In genomic region chr13:40653558-40654318, GRCh38 we compare ENCODE assay signal across 10 cellular contexts. TPM values are rescaled to one million over a fixed set of nuclear protein-coding genes. Genes with fewer than 3 reads are reported as not detected.
DNase-seq lines count a peak whose midpoint lies in the region; ATAC-seq, FAIRE-seq and TF ChIP-seq lines count a peak whose summit lies in the region.
"Had no signal": no experiment of that assay in that cellular context is flagged by ENCODE, and none has a peak within 500 bp of the region (broad histone marks: within the 10 kb centered on the region; RNA-seq: fewer than 3 reads in every experiment).

No MANE protein-coding gene starts in this region.

- FAIRE-seq in small intestine (lab: Jason Lieb, UNC): no peak
- FAIRE-seq: islet of Langerhans had no signal

- H3K27ac Mint-ChIP-seq in CD8-positive, alpha-beta memory T cell: peak overlapping the region; percentile 55 to 94 (median 76)
- H3K27ac Mint-ChIP-seq in activated T-helper 17 cell treated with anti-CD3 and anti-CD28 coated beads, Interleukin-2, amount 50 U/mL, for 72 hours: peak overlapping the region; percentile 96
- H3K27ac Mint-ChIP-seq in mesothelial cell of epicardium: peak overlapping the region; percentile 27

- peaks cover 0 to 10% (median 5%) of the 10 kb centered on the region in 3 donors for H3K36me3 Mint-ChIP-seq in CD8-positive, alpha-beta memory T cell
- peaks cover 39% of the 10 kb centered on the region for H3K36me3 Mint-ChIP-seq in activated T-helper 17 cell treated with anti-CD3 and anti-CD28 coated beads, Interleukin-2, amount 50 U/mL, for 72 hours (ENCODE audit: low read depth)
- H3K36me3 Mint-ChIP-seq in mesothelial cell of epicardium: peaks cover 4% of the 10 kb centered on the region

- CTCF ChIA-PET in CD8-positive, alpha-beta memory T cell (lab: Charles Lee): interaction anchor here (0.9 kb wide), 1 partner anchor 12 kb away, joined by 3 read pairs; no protein-coding TSS in a partner anchor

- H3K4me3 ChIP-seq in CD8-positive, alpha-beta memory T cell (ENCODE audit: low read length): no peak overlapping the region
- H3K4me3 ChIP-seq in small intestine (ENCODE audit: low read depth in 1 of 2, low read length in 2 of 2): no peak overlapping the region
- H3K4me3 ChIP-seq: thoracic aorta had no signal

- DNase-seq in CD8-positive, alpha-beta memory T cell: peak in 1 of 5 donors; percentile 26
- peak; percentile 17 for DNase-seq in KG1 (lab: John Stamatoyannopoulos, UW)
- no peak for DNase-seq in mesothelial cell of epicardium (ENCODE audit: low spot score in 2 of 2, unreplicated experiment in 2 of 2)
- no peak for DNase-seq in NCI-H774 (lab: John Stamatoyannopoulos, UW)
- no peak for DNase-seq in NCI-H345 treated with DMSO at 0.1 percent for 48 hours (lab: John Stamatoyannopoulos, UW; ENCODE audit: unreplicated experiment)
- DNase-seq in small intestine: no peak

- H3K9me3 Mint-ChIP-seq in CD8-positive, alpha-beta memory T cell: no peaks in the 10 kb centered on the region
- peaks cover 4% of the 10 kb centered on the region for H3K9me3 Mint-ChIP-seq in activated T-helper 17 cell treated with anti-CD3 and anti-CD28 coated beads, Interleukin-2, amount 50 U/mL, for 72 hours
- H3K9me3 Mint-ChIP-seq in mesothelial cell of epicardium: peaks cover 11% of the 10 kb centered on the region

- no peak for TF ChIP-seq CTCF in mesothelial cell of epicardium (IDR thresholded peaks at IDR 0.05; ENCODE audit: unreplicated experiment)

- H3K36me3 ChIP-seq in CD8-positive, alpha-beta memory T cell (ENCODE audit: insufficient read depth, low read length): no peaks in the 10 kb centered on the region
- no peaks in the 10 kb centered on the region for H3K36me3 ChIP-seq in small intestine (ENCODE audit: control insufficient read depth in 2 of 2, insufficient read depth in 2 of 2, low read length in 2 of 2)
- H3K36me3 ChIP-seq: thoracic aorta had no signal

- H3K27ac ChIP-seq in CD8-positive, alpha-beta memory T cell (ENCODE audit: low read depth, low read length): no peak overlapping the region
- no peak overlapping the region for H3K27ac ChIP-seq in small intestine (ENCODE audit: low read depth in 1 of 2, low read length in 1 of 2)
- H3K27ac ChIP-seq: thoracic aorta had no signal

- POLR2A ChIA-PET in CD8-positive, alpha-beta memory T cell (lab: Charles Lee): interaction anchor here (0.6 to 1.3 kb wide), 4 partner anchors 10 to 356 kb away, joined by 3 to 4 read pairs (median 4); no protein-coding TSS in a partner anchor

- WGBS in small intestine, 3 donors: 42 to 45% (median 45%) methylated on average over 3 of the region's 3 CpGs

- peaks cover 80 to 99% (median 99%) of the 10 kb centered on the region in 3 donors for H3K4me1 Mint-ChIP-seq in CD8-positive, alpha-beta memory T cell
- H3K4me1 Mint-ChIP-seq in activated T-helper 17 cell treated with anti-CD3 and anti-CD28 coated beads, Interleukin-2, amount 50 U/mL, for 72 hours: peaks cover 66% of the 10 kb centered on the region
- peaks cover 57% of the 10 kb centered on the region for H3K4me1 Mint-ChIP-seq in mesothelial cell of epicardium

- H3K27me3 ChIP-seq in CD8-positive, alpha-beta memory T cell (ENCODE audit: insufficient read depth, low read length, poor library complexity, severe bottlenecking): no peaks in the 10 kb centered on the region
- no peaks in the 10 kb centered on the region for H3K27me3 ChIP-seq in small intestine (ENCODE audit: control insufficient read depth in 2 of 2, insufficient read depth in 2 of 2, low read length in 2 of 2)

- H3K4me3 Mint-ChIP-seq in CD8-positive, alpha-beta memory T cell: peak overlapping the region; percentile 34 to 77 (median 74)
- H3K4me3 Mint-ChIP-seq in activated T-helper 17 cell treated with anti-CD3 and anti-CD28 coated beads, Interleukin-2, amount 50 U/mL, for 72 hours: peak overlapping the region; percentile 88
- no peak overlapping the region for H3K4me3 Mint-ChIP-seq in mesothelial cell of epicardium

- no peaks in the 10 kb centered on the region for H3K27me3 Mint-ChIP-seq in CD8-positive, alpha-beta memory T cell
- no peaks in the 10 kb centered on the region for H3K27me3 Mint-ChIP-seq in activated T-helper 17 cell treated with anti-CD3 and anti-CD28 coated beads, Interleukin-2, amount 50 U/mL, for 72 hours
- no peaks in the 10 kb centered on the region for H3K27me3 Mint-ChIP-seq in mesothelial cell of epicardium (ENCODE audit: low read depth)

- no peaks in the 10 kb centered on the region for H3K9me3 ChIP-seq in CD8-positive, alpha-beta memory T cell (ENCODE audit: low read length)
- no peaks in the 10 kb centered on the region for H3K9me3 ChIP-seq in small intestine (ENCODE audit: control insufficient read depth, low read depth)
- H3K9me3 ChIP-seq: thoracic aorta had no signal

- peak; percentile 83 for ATAC-seq in activated T-helper 17 cell treated with anti-CD3 and anti-CD28 coated beads, Interleukin-2, amount 50 U/mL, for 72 hours (replicated peaks)
- no peak for ATAC-seq in HG03354 (IDR thresholded peaks at IDR 0.05; ENCODE audit: poor library complexity, severe bottlenecking, unreplicated experiment)

- peaks cover 85% of the 10 kb centered on the region for H3K4me1 ChIP-seq in CD8-positive, alpha-beta memory T cell (ENCODE audit: insufficient read depth, low read length)
- H3K4me1 ChIP-seq in small intestine (ENCODE audit: control insufficient read depth in 2 of 2, insufficient read depth in 1 of 2, low read depth in 1 of 2, low read length in 1 of 2): peaks cover 2 to 25% of the 10 kb centered on the region in 2 donors

RNA-seq across cellular contexts. Expression of gene FOXO1, which starts 12.7 kb away (rescaled TPM):
- 10 to 100 TPM; 32.6 to 32.9 TPM for total RNA-seq in CD8-positive, alpha-beta memory T cell
- 56.2 TPM for polyA plus RNA-seq in CD8-positive, alpha-beta memory T cell
- total RNA-seq in activated T-helper 17 cell treated with anti-CD3 and anti-CD28 coated beads, Interleukin-2, amount 50 U/mL, for 72 hours: 10 to 100 TPM; 32.0 to 48.9 TPM
- 31.7 to 33.7 TPM (median 32.7 TPM) in 3 replicates for total RNA-seq in mesothelial cell of epicardium
- polyA plus RNA-seq in small intestine: 1 to 10 TPM; 4.0 to 9.0 (median 5.1) TPM

Comparison
In these comparisons a context has a peak if more than half of its experiments do, and no peak if none do; other contexts are left out.
1. H3K27ac Mint-ChIP-seq: peak in every context shown above with its lines; median percentile 96 in activated T-helper 17 cell treated with anti-CD3 and anti-CD28 coated beads, Interleukin-2, amount 50 U/mL, for 72 hours; 76 in CD8-positive, alpha-beta memory T cell; 27 in mesothelial cell of epicardium.